Comparison of ENCODE assay signal across 16 cellular contexts in the genomic region with DNA sequence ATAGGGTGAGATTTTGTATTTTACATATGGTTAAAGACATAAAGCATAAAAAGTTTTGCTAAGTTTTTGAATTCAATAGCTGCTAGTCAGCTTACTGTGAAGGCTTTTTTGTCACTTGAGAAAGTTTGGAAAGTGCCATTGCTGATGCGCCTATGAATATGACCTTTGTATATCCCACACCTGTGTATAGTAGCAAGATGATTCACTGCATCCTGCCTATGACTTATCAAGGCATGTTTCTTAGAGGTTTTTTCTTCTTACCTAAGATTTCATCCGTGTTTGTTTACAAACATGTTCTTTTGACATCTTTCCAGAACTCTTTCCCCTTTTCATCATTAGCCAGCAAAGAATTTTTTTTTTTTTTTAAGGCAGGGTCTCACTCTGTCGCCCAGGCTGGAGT. TPM values are rescaled to one million over a fixed set of nuclear protein-coding genes. Genes with fewer than 3 reads are reported as not detected.
A peak's percentile ranks its signal among the peaks of the same experiment; 100 is the strongest.
DNase-seq lines count a peak whose midpoint lies in the region; ATAC-seq and TF ChIP-seq lines count a peak whose summit lies in the region.
"Had no signal": no experiment of that assay in that cellular context is flagged by ENCODE, and none has a peak within 500 bp of the region (broad histone marks: within the 10 kb centered on the region; RNA-seq: fewer than 3 reads in every experiment).

No MANE protein-coding gene starts in this region.

- H4K20me1 ChIP-seq in PC-9 (ENCODE audit: insufficient read depth) (no peaks in the 10 kb centered on the region), mammary epithelial cell (ENCODE audit: insufficient read depth, low read length) (no peaks in the 10 kb centered on the region)
- H4K20me1 ChIP-seq: BLaER1 treated with 17β-estradiol and CSF1 and Interleukin-3, amounts not matched to agents 10 nM and 100 nM had no signal

- no peak overlapping the region for H3K4me2 ChIP-seq in PC-9
- no peak overlapping the region for H3K4me2 ChIP-seq in mammary epithelial cell (ENCODE audit: insufficient read depth, low read depth, low read length)
- H3K4me2 ChIP-seq: BLaER1 treated with 17β-estradiol and CSF1 and Interleukin-3, amounts not matched to agents 10 nM and 100 nM had no signal

- CTCF ChIA-PET in PC-9 (lab: Charles Lee), result interaction anchor here (0.6 kb wide), 1 partner anchor 83 kb away, joined by 5 read pairs; no protein-coding TSS in a partner anchor
- CTCF ChIA-PET in mammary epithelial cell (lab: Charles Lee; ENCODE audit: low non-redundant PET), result no interaction called here

- H3K27ac ChIP-seq in PC-9 (peak overlapping the region; percentile 30; the same call in 1 of the 2 replicates), mammary epithelial cell (ENCODE audit: insufficient read depth, low read depth, low read length) (no peak overlapping the region)
- H3K27ac ChIP-seq: BLaER1 treated with 17β-estradiol and CSF1 and Interleukin-3, amounts not matched to agents 10 nM and 100 nM; GM23248 had no signal

- H3K79me2 ChIP-seq in PC-9 (ENCODE audit: low read depth) (no peaks in the 10 kb centered on the region), mammary epithelial cell (ENCODE audit: insufficient read depth, low read length) (no peaks in the 10 kb centered on the region)

- POLR2A ChIA-PET in PC-9 (lab: Charles Lee; ENCODE audit: unreplicated experiment), result interaction anchor here (0.6 kb wide), 1 partner anchor 175 kb away, joined by 4 read pairs; no protein-coding TSS in a partner anchor

- no peak overlapping the region for H2AFZ ChIP-seq in PC-9
- no peak overlapping the region for H2AFZ ChIP-seq in mammary epithelial cell (ENCODE audit: low read depth, low read length)
- H2AFZ ChIP-seq: GM23248 had no signal

- BruUV-seq in PC-9 (replicated peaks; lab: Mats Ljungman, UMichigan), result no TSS peak
- no TSS peak for BruUV-seq in mammary epithelial cell (replicated peaks; lab: Mats Ljungman, UMichigan)

- no peaks in the 10 kb centered on the region for H3F3A ChIP-seq in PC-9 (ENCODE audit: insufficient read depth, low read depth)

- intact Hi-C loops in PC-9 (cut with micrococcal nuclease; ENCODE audit: unreplicated experiment) (no loop called here), mammary epithelial cell (cut with micrococcal nuclease) (no loop called here)

- ATAC-seq in HG03196 (IDR thresholded peaks at IDR 0.05; ENCODE audit: unreplicated experiment), result no peak
- no peak for ATAC-seq in HG03378 (IDR thresholded peaks at IDR 0.05; ENCODE audit: unreplicated experiment)
- ATAC-seq: GM12878 had no signal

- no peaks in the 10 kb centered on the region for H3K9me2 ChIP-seq in PC-9 (ENCODE audit: insufficient read depth)

- 39% methylated on average over 2 of the region's 3 CpGs for WGBS in mammary epithelial cell (ENCODE audit: low coverage, missing lambda C conversion rate)

- H3K27me3 ChIP-seq in PC-9 (ENCODE audit: insufficient read depth, low read depth) (no peaks in the 10 kb centered on the region), mammary epithelial cell (ENCODE audit: insufficient read depth, low read length) (no peaks in the 10 kb centered on the region)
- H3K27me3 ChIP-seq: BLaER1 treated with 17β-estradiol and CSF1 and Interleukin-3, amounts not matched to agents 10 nM and 100 nM had no signal

- DNase-seq in H4 (ENCODE audit: low spot score) (peak; percentile 7), PC-9 (peak in 1 of 2 experiments; percentile 58), mammary epithelial cell (peak; percentile 59), kidney tubule cell (ENCODE audit: low spot score) (peak; percentile 40), NK-92 (lab: John Stamatoyannopoulos, UW; ENCODE audit: unreplicated experiment) (no peak), DMS53 treated with DMSO at 0.1 percent for 48 hours (lab: John Stamatoyannopoulos, UW; ENCODE audit: unreplicated experiment) (no peak)
- DNase-seq: ACHN; CD4-positive, CD25-positive, alpha-beta regulatory T cell; DMS53; GM23248; H7 had no signal

- H3K4me1 ChIP-seq in PC-9 (replicated peaks; ENCODE audit: insufficient read depth) (0 out of 2 replicates have a peak, but pooled peaks cover 5% of the 10 kb centered on the region), mammary epithelial cell (ENCODE audit: insufficient read depth, low read length) (peaks cover 8% of the 10 kb centered on the region)
- H3K4me1 ChIP-seq: BLaER1 treated with 17β-estradiol and CSF1 and Interleukin-3, amounts not matched to agents 10 nM and 100 nM had no signal

- H3K36me3 ChIP-seq in PC-9 (ENCODE audit: low read depth) (peaks cover 7% of the 10 kb centered on the region; the same call in 1 of the 2 replicates), mammary epithelial cell (ENCODE audit: insufficient read depth, low read length) (no peaks in the 10 kb centered on the region)

- no peak overlapping the region for H3K9ac ChIP-seq in mammary epithelial cell (ENCODE audit: insufficient read depth, low read length)
- H3K9ac ChIP-seq: BLaER1 treated with 17β-estradiol and CSF1 and Interleukin-3, amounts not matched to agents 10 nM and 100 nM; GM23248 had no signal

- in situ Hi-C loops in mammary epithelial cell (cut with MboI; ENCODE audit: low sequenced_read_pairs in 2 of 2), result no loop called here

- H3K4me3 ChIP-seq in PC-9 (no peak overlapping the region), mammary epithelial cell (replicated peaks in 1 of 3; ENCODE audit: insufficient read depth in 1 of 3, low read depth in 2 of 3, low read length in 3 of 3) (no peak overlapping the region)
- H3K4me3 ChIP-seq: BLaER1 treated with 17β-estradiol and CSF1 and Interleukin-3, amounts not matched to agents 10 nM and 100 nM; GM12878; GM23248 had no signal

- H3K9me3 ChIP-seq in PC-9 (ENCODE audit: insufficient read depth, low read depth), result peaks cover 8% of the 10 kb centered on the region
- H3K9me3 ChIP-seq in mammary epithelial cell (replicated peaks; ENCODE audit: insufficient read depth, low read length), result no peaks in the 10 kb centered on the region

- dilution Hi-C loops in mammary epithelial cell (cut with HindIII; ENCODE audit: low sequenced_read_pairs), result no loop called here

- TF ChIP-seq CTCF in PC-9 (conservative IDR thresholded peaks at IDR 0.05) (no peak), mammary epithelial cell (conservative IDR thresholded peaks at IDR 0.05 in 1 of 2, IDR thresholded peaks at IDR 0.05 in 1 of 2; ENCODE audit: extremely low read depth in 1 of 2, insufficient read depth in 1 of 2, low read depth in 1 of 2, low read length in 2 of 2) (no peak)

RNA-seq across cellular contexts. Expression of a gene that starts 51.5 kb away (rescaled TPM):
- total RNA-seq in H4 (2014; rRNA removed; shearing (Covaris generic)), result 2.2 and 3.5 TPM in 2 replicates
- total RNA-seq in PC-9 (2021) (4.4 and 5.0 TPM in 2 replicates), mammary epithelial cell (1 to 10 TPM in 1 of 2 donors, under 1 TPM in 1; 0.07 to 5.8 TPM)
- 0.03 TPM for polyA plus RNA-seq in mammary epithelial cell
- polyA minus RNA-seq in mammary epithelial cell, result not detected
- total RNA-seq: CD4-positive, CD25-positive, alpha-beta regulatory T cell; G401; GM12878 had no signal
- polyA plus RNA-seq: CD4-positive, CD25-positive, alpha-beta regulatory T cell had no signal

Comparison
In these comparisons a context has a peak if more than half of its experiments do, and no peak if none do; other contexts are left out.
1. DNase-seq: peak in H4 (single experiment), mammary epithelial cell (single experiment) and kidney tubule cell (single experiment); none in NK-92 (single experiment) and DMS53 treated with DMSO at 0.1 percent for 48 hours (single experiment).